Comparison of ENCODE assay signal across 8 cellular contexts in the genomic region with DNA sequence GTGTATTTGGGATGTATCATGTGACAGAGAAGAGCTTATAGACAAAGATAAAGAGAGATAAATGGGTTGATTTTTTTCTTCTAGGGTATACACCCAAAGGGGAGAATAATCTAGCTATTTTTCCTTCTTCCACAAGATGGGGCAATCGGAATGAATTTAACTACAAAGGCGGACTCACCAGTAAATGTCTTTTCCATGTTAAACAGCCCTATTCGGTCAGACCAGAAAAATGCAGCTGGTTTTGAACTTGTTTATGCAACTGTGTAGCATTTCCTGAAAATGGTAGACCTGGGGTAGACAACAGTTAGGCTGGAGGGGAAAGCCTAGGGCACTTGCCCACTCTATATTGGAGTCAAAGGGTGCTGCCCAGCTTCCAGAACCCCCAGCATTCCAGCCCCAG.
DNase-seq lines count a peak whose midpoint lies in the region; ATAC-seq and TF ChIP-seq lines count a peak whose summit lies in the region.

No MANE protein-coding gene starts in this region.

- H2BK15ac ChIP-seq in mesendoderm (replicated peaks; ENCODE audit: low read depth) = no peak overlapping the region

- no peak overlapping the region for H2AK5ac ChIP-seq in mesendoderm (ENCODE audit: low read length)

- no peak overlapping the region for H3K4ac ChIP-seq in mesendoderm (ENCODE audit: low read depth, low read length)

- no peaks in the 10 kb centered on the region for H3K27me3 ChIP-seq in mesendoderm (ENCODE audit: insufficient read depth, low read length, poor library complexity)

- in situ Hi-C loops in astrocyte of the cerebellum (cut with HindIII; ENCODE audit: low sequenced_read_pairs) = no loop called here

- no CpG with 5 or more reads among the region's 3 CpGs for WGBS in mesendoderm (ENCODE audit: extremely low coverage, insufficient coverage, low lambda C conversion rate)

- H3K18ac ChIP-seq in mesendoderm (ENCODE audit: low read length) = no peak overlapping the region

- H3K9ac ChIP-seq in mesendoderm (ENCODE audit: low read length) = no peak overlapping the region

- no peak overlapping the region for H4K5ac ChIP-seq in mesendoderm (ENCODE audit: low read length)

- H3K56ac ChIP-seq in mesendoderm (ENCODE audit: low read length) = no peak overlapping the region

- no peak overlapping the region for H2BK5ac ChIP-seq in mesendoderm (ENCODE audit: low read length)

- H3K27ac ChIP-seq in mesendoderm (ENCODE audit: low read depth, low read length) = no peak overlapping the region

- H3K4me3 ChIP-seq in astrocyte of the cerebellum (ENCODE audit: low read depth, low read length) (no peak overlapping the region), mesendoderm (ENCODE audit: low read length) (no peak overlapping the region)

- H4K8ac ChIP-seq in mesendoderm (ENCODE audit: low read depth, low read length) = no peak overlapping the region

- no peak overlapping the region for H3K4me2 ChIP-seq in mesendoderm (ENCODE audit: low read length)

- no peaks in the 10 kb centered on the region for H3K36me3 ChIP-seq in mesendoderm (ENCODE audit: control insufficient read depth, insufficient read depth, low read length)

- no peak for ATAC-seq in HG03565 (IDR thresholded peaks at IDR 0.05; ENCODE audit: unreplicated experiment)
- no peak for ATAC-seq in HG03354 (IDR thresholded peaks at IDR 0.05; ENCODE audit: poor library complexity, severe bottlenecking, unreplicated experiment)

- peak; percentile 4 for TF ChIP-seq CTCF in astrocyte of the cerebellum (IDR thresholded peaks at IDR 0.05; ENCODE audit: low read depth, low read length, missing control alignments)

- DNase-seq in DMS 273 (lab: John Stamatoyannopoulos, UW; ENCODE audit: unreplicated experiment) = peak; percentile 80
- peak; percentile 64 for DNase-seq in NCI-H146 treated with DMSO at 0.1 percent for 48 hours (lab: John Stamatoyannopoulos, UW; ENCODE audit: unreplicated experiment)
- DNase-seq in astrocyte of the cerebellum (ENCODE audit: low read depth) = no peak
- DNase-seq in mesendoderm = peak; percentile 73
- no peak for DNase-seq in germinal center (ENCODE audit: low spot score)
- DNase-seq in activated CD4-positive, alpha-beta T cell treated with anti-CD3 and anti-CD28 coated beads for 48 hours = no peak

- no peaks in the 10 kb centered on the region for H3K79me2 ChIP-seq in mesendoderm (ENCODE audit: control insufficient read depth, insufficient read depth, low read length)

- no peak overlapping the region for H2BK120ac ChIP-seq in mesendoderm (ENCODE audit: low read depth, low read length)

- no peak overlapping the region for H3K23ac ChIP-seq in mesendoderm (ENCODE audit: low read length)

- no peaks in the 10 kb centered on the region for H3K4me1 ChIP-seq in mesendoderm (ENCODE audit: control insufficient read depth, low read depth, low read length)

- no peaks in the 10 kb centered on the region for H3K79me1 ChIP-seq in mesendoderm (ENCODE audit: low read length)

Comparison
In these comparisons a context has a peak if more than half of its experiments do, and no peak if none do; other contexts are left out.
1. DNase-seq: peak in DMS 273 (single experiment), NCI-H146 treated with DMSO at 0.1 percent for 48 hours (single experiment) and mesendoderm (single experiment); none in astrocyte of the cerebellum (single experiment), germinal center (single experiment) and activated CD4-positive, alpha-beta T cell treated with anti-CD3 and anti-CD28 coated beads for 48 hours (single experiment).